Comparison of ENCODE assay signal across 9 cellular contexts in the genomic region with DNA sequence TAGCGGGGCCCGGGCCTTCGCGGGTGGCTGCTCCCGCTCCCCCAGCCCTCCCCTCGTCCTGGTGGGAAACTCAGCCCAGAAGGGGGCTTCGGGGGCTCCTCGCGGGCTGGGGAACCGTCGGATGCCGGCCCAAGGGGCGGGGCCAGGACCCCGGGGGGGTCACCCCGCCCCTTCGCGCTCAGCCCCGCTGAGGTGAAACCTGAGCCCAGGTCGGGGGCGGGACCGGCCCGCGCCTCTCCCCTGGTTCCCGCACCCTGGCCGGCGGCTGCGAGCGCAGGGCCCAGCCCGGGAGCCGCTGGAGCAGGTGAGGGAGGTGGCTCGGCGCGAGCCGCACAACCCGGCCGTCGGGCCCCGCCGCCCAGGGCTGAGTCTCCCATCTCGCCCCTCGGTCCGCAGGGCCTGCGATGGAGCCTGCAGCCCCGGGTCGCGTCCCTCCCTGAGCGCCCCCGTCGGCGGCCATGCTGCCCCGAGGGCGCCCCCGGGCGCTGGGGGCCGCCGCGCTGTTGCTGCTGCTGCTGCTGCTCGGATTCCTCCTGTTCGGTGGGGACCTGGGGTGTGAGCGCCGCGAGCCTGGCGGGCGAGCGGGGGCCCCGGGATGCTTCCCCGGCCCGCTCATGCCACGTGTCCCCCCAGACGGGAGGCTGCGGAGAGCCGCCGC. TPM values are rescaled to one million over a fixed set of nuclear protein-coding genes. Genes with fewer than 3 reads are reported as not detected.
DNase-seq lines count a peak whose midpoint lies in the region; TF ChIP-seq lines count a peak whose summit lies in the region.
"Had no signal": no experiment of that assay in that cellular context is flagged by ENCODE, and none has a peak within 500 bp of the region (broad histone marks: within the 10 kb centered on the region; RNA-seq: fewer than 3 reads in every experiment).

A gene (plus strand): TSS at position 232 of the 658 bp plus-strand sequence. CDS start 227 bp downstream, at position 459.

- no peak within 1 kb of the TSS for H2AFZ ChIP-seq in OCI-LY3 (ENCODE audit: low read depth, low read length)

- H3K79me2 ChIP-seq in OCI-LY3 (ENCODE audit: low read length) = peaks cover under 1% of the 10 kb centered on the region; the same call in 1 of the 2 replicates

- H3K27ac ChIP-seq in OCI-LY3 (ENCODE audit: low read length) (no peak within 1 kb of the TSS), ectodermal cell (ENCODE audit: insufficient read depth, low read depth, low read length, poor library complexity, severe bottlenecking) (no peak within 1 kb of the TSS)

- 0% methylated on average over 73 of the region's 73 CpGs for WGBS in ectodermal cell, 2 experiments

- peaks cover 64% of the 10 kb centered on the region for H3K27me3 Mint-ChIP-seq in neural crest cell (ENCODE audit: low read depth)

- H3K4me3 ChIP-seq in OCI-LY3 (ENCODE audit: low read length) (peak within 1 kb of the TSS; percentile 57), ectodermal cell (ENCODE audit: insufficient read depth, low read depth, low read length) (peak within 1 kb of the TSS; percentile 47)

- H3K4me3 Mint-ChIP-seq in neural crest cell = peak within 1 kb of the TSS; percentile 80

- H3K4me2 ChIP-seq in OCI-LY3 (ENCODE audit: low read length) = peak within 1 kb of the TSS; percentile 48

- H3K27me3 ChIP-seq in OCI-LY3 (ENCODE audit: low read depth, low read length) (no peaks in the 10 kb centered on the region), ectodermal cell (ENCODE audit: control insufficient read depth, insufficient read depth, low read length, poor library complexity, severe bottlenecking) (peaks cover 36% of the 10 kb centered on the region)

- TF ChIP-seq CTCF in OCI-LY3 (IDR thresholded peaks at IDR 0.05; ENCODE audit: low read depth, low read length) (no peak), neural crest cell (conservative IDR thresholded peaks at IDR 0.05) (no peak)

- H3K36me3 ChIP-seq in OCI-LY3 (replicated peaks; ENCODE audit: low read depth, low read length) (no peaks in the 10 kb centered on the region), ectodermal cell (ENCODE audit: control insufficient read depth, insufficient read depth, low read length) (no peaks in the 10 kb centered on the region)

- DNase-seq in NCI-H2081 (lab: John Stamatoyannopoulos, UW) (peak; percentile 80 to 86), NCI-H2081 treated with DMSO at 0.1 percent for 48 hours (lab: John Stamatoyannopoulos, UW) (no peak), neural crest cell (ENCODE audit: low read depth, low spot score) (no peak), NCI-H1694 (lab: John Stamatoyannopoulos, UW) (no peak), AML-193 (lab: John Stamatoyannopoulos, UW) (no peak)
- no peak for DNase-seq in stimulated activated CD4-positive, alpha-beta T cell treated with anti-CD3 and anti-CD28 coated beads, Interleukin-4, amount 100 ng/mL, for 1 hour

- H4K20me1 ChIP-seq in OCI-LY3 (ENCODE audit: insufficient read depth, low read length) = no peaks in the 10 kb centered on the region

- H3K27ac Mint-ChIP-seq in neural crest cell (ENCODE audit: unreplicated experiment) = no peak within 1 kb of the TSS

- H3K36me3 Mint-ChIP-seq in neural crest cell (ENCODE audit: low read depth) = no peaks in the 10 kb centered on the region

- H3K4me1 ChIP-seq in OCI-LY3 (ENCODE audit: low read length) = 0 out of 2 replicates have a peak, but pooled peaks cover 5% of the 10 kb centered on the region
- peaks cover 25% of the 10 kb centered on the region for H3K4me1 ChIP-seq in ectodermal cell (ENCODE audit: control insufficient read depth, insufficient read depth, low read length)

- H3K9me3 ChIP-seq in OCI-LY3 (ENCODE audit: insufficient read depth, low read length) (no peaks in the 10 kb centered on the region), ectodermal cell (ENCODE audit: control insufficient read depth, low read length) (no peaks in the 10 kb centered on the region)

- H3K9ac ChIP-seq in OCI-LY3 (ENCODE audit: low read length) = no peak within 1 kb of the TSS

- peaks cover 25% of the 10 kb centered on the region for H3K4me1 Mint-ChIP-seq in neural crest cell

- no peaks in the 10 kb centered on the region for H3K9me3 Mint-ChIP-seq in neural crest cell

RNA-seq across cellular contexts. Expression of the gene that starts here (rescaled TPM):
- 27.8 TPM for polyA plus RNA-seq in ectodermal cell (2013, experiment 1 of 4)
- 30.9 TPM for polyA plus RNA-seq in ectodermal cell (2013, experiment 2 of 4)
- polyA plus RNA-seq in ectodermal cell (2013, experiment 3 of 4) = 27.8 TPM
- 28.7 TPM for polyA plus RNA-seq in ectodermal cell (2013, experiment 4 of 4)
- 0.48 TPM in 1 of 2 replicates, not detected in the other for total RNA-seq in neural crest cell
- total RNA-seq: myocyte had no signal

Comparison
In these comparisons a context has a peak if more than half of its experiments do, and no peak if none do; other contexts are left out.
1. DNase-seq: peak in NCI-H2081 (2 of 2); none in NCI-H2081 treated with DMSO at 0.1 percent for 48 hours (single experiment), neural crest cell (single experiment), NCI-H1694 (single experiment), stimulated activated CD4-positive, alpha-beta T cell treated with anti-CD3 and anti-CD28 coated beads, Interleukin-4, amount 100 ng/mL, for 1 hour (single experiment) and AML-193 (0 of 2).